1 cellular context compared by ENCODE assay signal in the genomic region with DNA sequence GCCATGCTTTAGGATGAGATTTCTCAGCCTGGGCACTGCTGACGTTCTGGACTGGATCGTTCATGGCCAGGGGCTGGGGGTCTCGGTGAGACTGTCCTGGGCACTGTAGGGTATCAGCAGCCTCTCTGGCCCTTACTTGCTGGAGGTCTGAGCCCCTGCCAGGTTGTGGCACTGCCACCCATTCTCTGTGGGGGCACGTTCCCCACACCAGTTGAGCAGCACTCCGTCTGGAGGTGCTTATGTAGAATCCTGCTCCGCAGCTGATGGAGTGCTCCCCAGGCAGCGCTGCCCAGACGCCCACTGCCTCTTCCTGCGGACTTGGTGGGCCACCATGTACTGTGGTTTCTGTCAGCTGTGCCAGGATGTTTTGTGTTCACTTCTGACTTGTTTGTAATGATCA.
A peak's percentile ranks its signal among the peaks of the same experiment; 100 is the strongest.
TF ChIP-seq lines count a peak whose summit lies in the region.

No MANE protein-coding gene starts in this region.

TF ChIP-seq in HepG2, 621 proteins besides CTCF, POLR2A, EP300 and RAD21:
- TF ChIP-seq, protein P1, sequence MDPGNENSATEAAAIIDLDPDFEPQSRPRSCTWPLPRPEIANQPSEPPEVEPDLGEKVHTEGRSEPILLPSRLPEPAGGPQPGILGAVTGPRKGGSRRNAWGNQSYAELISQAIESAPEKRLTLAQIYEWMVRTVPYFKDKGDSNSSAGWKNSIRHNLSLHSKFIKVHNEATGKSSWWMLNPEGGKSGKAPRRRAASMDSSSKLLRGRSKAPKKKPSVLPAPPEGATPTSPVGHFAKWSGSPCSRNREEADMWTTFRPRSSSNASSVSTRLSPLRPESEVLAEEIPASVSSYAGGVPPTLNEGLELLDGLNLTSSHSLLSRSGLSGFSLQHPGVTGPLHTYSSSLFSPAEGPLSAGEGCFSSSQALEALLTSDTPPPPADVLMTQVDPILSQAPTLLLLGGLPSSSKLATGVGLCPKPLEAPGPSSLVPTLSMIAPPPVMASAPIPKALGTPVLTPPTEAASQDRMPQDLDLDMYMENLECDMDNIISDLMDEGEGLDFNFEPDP (CRISPR knock-in tag; conservative IDR thresholded peaks at IDR 0.05), result no peak
- TF ChIP-seq BORCS8-MEF2B (CRISPR knock-in tag; IDR thresholded peaks at IDR 0.05) (no peak), HDAC1 (CRISPR knock-in tag; IDR thresholded peaks at IDR 0.05) (no peak), ZNF263 (CRISPR knock-in tag; IDR thresholded peaks at IDR 0.05) (0 out of 2 replicates have a peak, but pooled peaks have one; percentile 39)
